ENCODE assay signal across 14 cellular contexts in genomic region chr5:135373747-135374515, GRCh38. TPM values are rescaled to one million over a fixed set of nuclear protein-coding genes. Genes with fewer than 3 reads are reported as not detected.
A peak's percentile ranks its signal among the peaks of the same experiment; 100 is the strongest.
DNase-seq lines count a peak whose midpoint lies in the region; ATAC-seq and TF ChIP-seq lines count a peak whose summit lies in the region.
"Had no signal": no experiment of that assay in that cellular context is flagged by ENCODE, and none has a peak within 500 bp of the region (broad histone marks: within the 10 kb centered on the region; RNA-seq: fewer than 3 reads in every experiment).

No MANE protein-coding gene starts in this region.

- TF ChIP-seq POLR2A in gastrocnemius medialis (IDR thresholded peaks at IDR 0.05): no peak
- no peak for TF ChIP-seq POLR2A in Peyer's patch (IDR thresholded peaks at IDR 0.05)

- no peaks in the 10 kb centered on the region for H3K27me3 Mint-ChIP-seq in activated CD4-positive, alpha-beta T cell treated with anti-CD3 and anti-CD28 coated beads, Interleukin-2, amount 10 ng/mL, durations not matched to agents 7 days and 5 days
- H3K27me3 Mint-ChIP-seq: dendritic cell treated with granulocyte-macrophage colony-stimulating factor and Interleukin-4, amounts not matched to agents 40 ng/mL and 50 ng/mL, for 4 days had no signal

- in situ Hi-C loops in gastrocnemius medialis (cut with MboI; ENCODE audit: low sequenced_read_pairs in 4 of 4): no loop called here

- peaks cover 76% of the 10 kb centered on the region for H3K4me1 Mint-ChIP-seq in activated CD4-positive, alpha-beta T cell treated with anti-CD3 and anti-CD28 coated beads, Interleukin-2, amount 10 ng/mL, durations not matched to agents 7 days and 5 days
- H3K4me1 Mint-ChIP-seq: neural progenitor cell had no signal

- peak overlapping the region; percentile 89 to 93 (median 90) for H3K27ac ChIP-seq in gastrocnemius medialis
- no peak overlapping the region for H3K27ac ChIP-seq in Peyer's patch
- H3K27ac ChIP-seq: KMS-11, neural progenitor cell had no signal

- peak overlapping the region; percentile 83 for H3K27ac Mint-ChIP-seq in activated CD4-positive, alpha-beta T cell treated with anti-CD3 and anti-CD28 coated beads, Interleukin-2, amount 10 ng/mL, durations not matched to agents 7 days and 5 days
- H3K27ac Mint-ChIP-seq: neural progenitor cell had no signal

- no peak for TF ChIP-seq CTCF in gastrocnemius medialis (IDR thresholded peaks at IDR 0.05 in 4 of 5, conservative IDR thresholded peaks at IDR 0.05 in 1 of 5)
- no peak for TF ChIP-seq CTCF in Peyer's patch (IDR thresholded peaks at IDR 0.05)

- peak overlapping the region in 1 of 4 donors; percentile 12 for H3K4me3 ChIP-seq in gastrocnemius medialis
- no peak overlapping the region for H3K4me3 ChIP-seq in Peyer's patch
- H3K4me3 ChIP-seq: neural progenitor cell had no signal

- peaks cover 64% of the 10 kb centered on the region for H3K36me3 Mint-ChIP-seq in activated CD4-positive, alpha-beta T cell treated with anti-CD3 and anti-CD28 coated beads, Interleukin-2, amount 10 ng/mL, durations not matched to agents 7 days and 5 days (ENCODE audit: low read depth)

- peaks cover 0 to 12% of the 10 kb centered on the region in 2 donors for H3K36me3 ChIP-seq in gastrocnemius medialis
- H3K36me3 ChIP-seq in Peyer's patch: peaks cover 0 to 59% (median 0%) of the 10 kb centered on the region in 3 donors
- H3K36me3 ChIP-seq: neural progenitor cell had no signal

- ATAC-seq in gastrocnemius medialis (peak; percentile 93 to 95), GM19397 (IDR thresholded peaks at IDR 0.05; ENCODE audit: unreplicated experiment) (no peak)
- ATAC-seq: left colon had no signal

- intact Hi-C loops in gastrocnemius medialis (cut with DNase I; ENCODE audit: low total_unique reads): loop anchor here (2.0 to 5.0 kb wide), 2 partner anchors 59 to 142 kb away; no protein-coding TSS in a partner anchor

- no peak overlapping the region for H3K4me3 Mint-ChIP-seq in activated CD4-positive, alpha-beta T cell treated with anti-CD3 and anti-CD28 coated beads, Interleukin-2, amount 10 ng/mL, durations not matched to agents 7 days and 5 days
- H3K4me3 Mint-ChIP-seq: dendritic cell treated with granulocyte-macrophage colony-stimulating factor and Interleukin-4, amounts not matched to agents 40 ng/mL and 50 ng/mL, for 4 days; neural progenitor cell had no signal

- CTCF ChIA-PET in activated CD4-positive, alpha-beta T cell treated with anti-CD3 and anti-CD28 coated beads, Interleukin-2, amount 10 ng/mL, durations not matched to agents 7 days and 5 days (lab: Charles Lee): interaction anchor here (0.8 to 1.9 kb wide), 3 partner anchors 9 to 20 kb away, joined by 3 to 8 read pairs (median 5); no protein-coding TSS in a partner anchor

- POLR2A ChIA-PET in activated CD4-positive, alpha-beta T cell treated with anti-CD3 and anti-CD28 coated beads, Interleukin-2, amount 10 ng/mL, durations not matched to agents 7 days and 5 days (lab: Charles Lee): interaction anchor here (0.6 kb wide), 1 partner anchor 155 kb away, joined by 4 read pairs; no protein-coding TSS in a partner anchor

- H3K9me3 ChIP-seq in gastrocnemius medialis (no peaks in the 10 kb centered on the region), Peyer's patch (no peaks in the 10 kb centered on the region)

- H3K9me3 Mint-ChIP-seq in activated CD4-positive, alpha-beta T cell treated with anti-CD3 and anti-CD28 coated beads, Interleukin-2, amount 10 ng/mL, durations not matched to agents 7 days and 5 days: no peaks in the 10 kb centered on the region
- H3K9me3 Mint-ChIP-seq: dendritic cell treated with granulocyte-macrophage colony-stimulating factor and Interleukin-4, amounts not matched to agents 40 ng/mL and 50 ng/mL, for 4 days; neural progenitor cell had no signal

- H3K4me1 ChIP-seq in gastrocnemius medialis (peaks cover 32 to 35% of the 10 kb centered on the region in 2 donors), Peyer's patch (peaks cover 0 to 16% (median 0%) of the 10 kb centered on the region in 4 donors)
- H3K4me1 ChIP-seq: neural progenitor cell had no signal

- DNase-seq in activated CD4-positive, alpha-beta T cell treated with anti-CD3 and anti-CD28 coated beads, Interleukin-2, amount 10 ng/mL, durations not matched to agents 7 days and 5 days: no peak
- DNase-seq in activated CD4-positive, alpha-beta T cell treated with anti-CD3 and anti-CD28 coated beads, Interleukin-2, amount 50 U/mL, for 4 hours: no peak
- DNase-seq in NCI-H69 (lab: John Stamatoyannopoulos, UW): peak; percentile 29
- DNase-seq in fibroblast of gingiva (ENCODE audit: low read depth): peak; percentile 63
- peak; percentile 81 to 86 for DNase-seq in gastrocnemius medialis
- DNase-seq in amygdala (lab: John Stamatoyannopoulos, UW): no peak
- DNase-seq in Peyer's patch: no peak
- DNase-seq: ACHN, left colon, NCI-H2107 had no signal

- H3K27me3 ChIP-seq in gastrocnemius medialis: no peaks in the 10 kb centered on the region
- H3K27me3 ChIP-seq in Peyer's patch: no peaks in the 10 kb centered on the region
- H3K27me3 ChIP-seq: neural progenitor cell had no signal

RNA-seq across cellular contexts. Expression of gene MACROH2A1, which starts 25.1 kb away (rescaled TPM):
- total RNA-seq in activated CD4-positive, alpha-beta T cell treated with anti-CD3 and anti-CD28 coated beads, Interleukin-2, amount 10 ng/mL, durations not matched to agents 7 days and 5 days: 100 to 1,000 TPM; 287 to 297 TPM
- total RNA-seq in gastrocnemius medialis (100 to 1,000 TPM; 104 to 167 (median 136) TPM), Peyer's patch (100 to 1,000 TPM; 407 to 489 (median 431) TPM)

Comparison
In these comparisons a context has a peak if more than half of its experiments do, and no peak if none do; other contexts are left out.
1. DNase-seq: peak in NCI-H69 (single experiment), fibroblast of gingiva (single experiment) and gastrocnemius medialis (2 of 2); none in activated CD4-positive, alpha-beta T cell treated with anti-CD3 and anti-CD28 coated beads, Interleukin-2, amount 10 ng/mL, durations not matched to agents 7 days and 5 days (single experiment), activated CD4-positive, alpha-beta T cell treated with anti-CD3 and anti-CD28 coated beads, Interleukin-2, amount 50 U/mL, for 4 hours (0 of 2), amygdala (0 of 56) and Peyer's patch (0 of 3).
2. H3K27ac ChIP-seq: peak in gastrocnemius medialis (4 of 4); none in Peyer's patch (0 of 4).